10 cellular contexts compared by ENCODE assay signal in genomic region chr16:86508028-86508946, GRCh38. TPM values are rescaled to one million over a fixed set of nuclear protein-coding genes. Genes with fewer than 3 reads are reported as not detected.
DNase-seq lines count a peak whose midpoint lies in the region.
"Had no signal": no experiment of that assay in that cellular context is flagged by ENCODE, and none has a peak within 500 bp of the region (broad histone marks: within the 10 kb centered on the region; RNA-seq: fewer than 3 reads in every experiment).

No MANE protein-coding gene starts in this region.

- H3K27me3 Mint-ChIP-seq in activated CD4-positive, alpha-beta T cell treated with anti-CD3 and anti-CD28 coated beads, Interleukin-2, amount 10 ng/mL, durations not matched to agents 24 days and 14 days: peaks cover 66% of the 10 kb centered on the region

- H3K27me3 ChIP-seq in stomach smooth muscle (ENCODE audit: control insufficient read depth in 1 of 2, insufficient read depth in 2 of 2, low read length in 2 of 2): peaks cover 2% of the 10 kb centered on the region in 2 donors

- peak overlapping the region; percentile 95 to 99 for H3K4me3 ChIP-seq in stomach smooth muscle (ENCODE audit: low read length in 2 of 2)

- peaks cover 3 to 7% of the 10 kb centered on the region in 2 donors for H3K36me3 ChIP-seq in stomach smooth muscle (ENCODE audit: control insufficient read depth in 2 of 2, insufficient read depth in 2 of 2, low read length in 2 of 2)

- peak overlapping the region; percentile 95 to 100 for H3K9ac ChIP-seq in stomach smooth muscle (ENCODE audit: low read length in 2 of 2)

- intact Hi-C loops in activated CD4-positive, alpha-beta T cell treated with anti-CD3 and anti-CD28 coated beads, Interleukin-2, amount 10 ng/mL, durations not matched to agents 24 days and 14 days (cut with micrococcal nuclease): loop anchor here (2.0 kb wide), 1 partner anchor 57 kb away; no protein-coding TSS in a partner anchor

- H3K4me1 ChIP-seq in stomach smooth muscle (ENCODE audit: control insufficient read depth, insufficient read depth, low read length): peaks cover 46% of the 10 kb centered on the region

- H3K9me3 Mint-ChIP-seq in activated CD4-positive, alpha-beta T cell treated with anti-CD3 and anti-CD28 coated beads, Interleukin-2, amount 10 ng/mL, durations not matched to agents 24 days and 14 days: no peaks in the 10 kb centered on the region

- H3K4me1 Mint-ChIP-seq in activated CD4-positive, alpha-beta T cell treated with anti-CD3 and anti-CD28 coated beads, Interleukin-2, amount 10 ng/mL, durations not matched to agents 24 days and 14 days: peaks cover 21% of the 10 kb centered on the region

- peak overlapping the region; percentile 99 for H3K27ac ChIP-seq in stomach smooth muscle (ENCODE audit: low read length)
- H3K27ac ChIP-seq: C4-2B had no signal

- H3K36me3 Mint-ChIP-seq in activated CD4-positive, alpha-beta T cell treated with anti-CD3 and anti-CD28 coated beads, Interleukin-2, amount 10 ng/mL, durations not matched to agents 24 days and 14 days (ENCODE audit: low read depth): peaks cover 4% of the 10 kb centered on the region

- H3K27ac Mint-ChIP-seq in activated CD4-positive, alpha-beta T cell treated with anti-CD3 and anti-CD28 coated beads, Interleukin-2, amount 10 ng/mL, durations not matched to agents 24 days and 14 days: peak overlapping the region; percentile 69

- H3K4me3 Mint-ChIP-seq in activated CD4-positive, alpha-beta T cell treated with anti-CD3 and anti-CD28 coated beads, Interleukin-2, amount 10 ng/mL, durations not matched to agents 24 days and 14 days: peak overlapping the region; percentile 58

- no peaks in the 10 kb centered on the region for H3K9me3 ChIP-seq in stomach smooth muscle (ENCODE audit: control insufficient read depth in 2 of 2, low read length in 2 of 2)

- no peak for DNase-seq in activated CD4-positive, alpha-beta T cell treated with anti-CD3 and anti-CD28 coated beads, Interleukin-2, amount 10 ng/mL, durations not matched to agents 24 days and 14 days
- DNase-seq in activated CD4-positive, alpha-beta T cell treated with anti-CD3 and anti-CD28 coated beads for 4 hours: no peak
- DNase-seq in amniotic epithelial cell (ENCODE audit: low read depth) (peak; percentile 34), left kidney (ENCODE audit: low read depth, low spot score) (peak; percentile 63), DMS53 treated with DMSO at 0.1 percent for 48 hours (lab: John Stamatoyannopoulos, UW; ENCODE audit: unreplicated experiment) (no peak), NCI-H187 (lab: John Stamatoyannopoulos, UW) (no peak)
- no peak for DNase-seq in stimulated activated CD4-positive, alpha-beta T cell treated with anti-CD3 and anti-CD28 coated beads, Interleukin-4, amount 100 ng/mL, for 1 hour
- DNase-seq: activated CD4-positive, alpha-beta T cell treated with anti-CD3 and anti-CD28 coated beads for 1 hour had no signal

RNA-seq across cellular contexts. Expression of gene FOXF1, which starts 2.0 kb away (rescaled TPM):
- total RNA-seq in activated CD4-positive, alpha-beta T cell treated with anti-CD3 and anti-CD28 coated beads, Interleukin-2, amount 10 ng/mL, durations not matched to agents 24 days and 14 days: not detected in 2 replicates

RNA-seq across cellular contexts. Expression of gene MTHFSD, which starts 46.7 kb away (rescaled TPM):
- 27.2 and 29.1 TPM in 2 replicates for total RNA-seq in activated CD4-positive, alpha-beta T cell treated with anti-CD3 and anti-CD28 coated beads, Interleukin-2, amount 10 ng/mL, durations not matched to agents 24 days and 14 days

RNA-seq across cellular contexts. Expression of gene FOXC2, which starts 58.3 kb away (rescaled TPM):
- not detected in 2 replicates for total RNA-seq in activated CD4-positive, alpha-beta T cell treated with anti-CD3 and anti-CD28 coated beads, Interleukin-2, amount 10 ng/mL, durations not matched to agents 24 days and 14 days

Comparison
In these comparisons a context has a peak if more than half of its experiments do, and no peak if none do; other contexts are left out.
1. DNase-seq: peak in amniotic epithelial cell (single experiment) and left kidney (single experiment); none in activated CD4-positive, alpha-beta T cell treated with anti-CD3 and anti-CD28 coated beads, Interleukin-2, amount 10 ng/mL, durations not matched to agents 24 days and 14 days (single experiment), activated CD4-positive, alpha-beta T cell treated with anti-CD3 and anti-CD28 coated beads for 4 hours (0 of 2), DMS53 treated with DMSO at 0.1 percent for 48 hours (single experiment), stimulated activated CD4-positive, alpha-beta T cell treated with anti-CD3 and anti-CD28 coated beads, Interleukin-4, amount 100 ng/mL, for 1 hour (single experiment) and NCI-H187 (0 of 2).